13 cellular contexts compared by ENCODE assay signal in genomic region chr9:121322737-121323448, GRCh38. TPM values are rescaled to one million over a fixed set of nuclear protein-coding genes. Genes with fewer than 3 reads are reported as not detected.
DNase-seq lines count a peak whose midpoint lies in the region; ATAC-seq and TF ChIP-seq lines count a peak whose summit lies in the region.
"Had no signal": no experiment of that assay in that cellular context is flagged by ENCODE, and none has a peak within 500 bp of the region (broad histone marks: within the 10 kb centered on the region; RNA-seq: fewer than 3 reads in every experiment).

No MANE protein-coding gene starts in this region.

- H3K36me3 ChIP-seq in GM23248 (ENCODE audit: low read depth) (peaks cover 41% of the 10 kb centered on the region), SJSA1 (peaks cover 67% of the 10 kb centered on the region), gastroesophageal sphincter (peaks cover 0 to 98% of the 10 kb centered on the region in 2 donors)

- H3K4me2 ChIP-seq in GM23248 (ENCODE audit: unreplicated experiment), result peak overlapping the region; percentile 32

- peak overlapping the region; percentile 55 for H3K9ac ChIP-seq in GM23248

- no peak for TF ChIP-seq POLR2A in gastroesophageal sphincter (IDR thresholded peaks at IDR 0.05)

- H3F3A ChIP-seq in GM23248 (ENCODE audit: insufficient read depth), result peaks cover 38% of the 10 kb centered on the region

- H3K27me3 ChIP-seq in GM23248 (replicated peaks; ENCODE audit: insufficient read depth), result no peaks in the 10 kb centered on the region
- no peaks in the 10 kb centered on the region for H3K27me3 ChIP-seq in SJSA1 (replicated peaks)
- H3K27me3 ChIP-seq in gastroesophageal sphincter, result no peaks in the 10 kb centered on the region

- in situ Hi-C loops in GM23248 (cut with MboI), result loop anchor here (25.0 kb wide), 1 partner anchor 111 kb away; the partner anchor contains the start of gene RAB14

- no peak overlapping the region for H2AFZ ChIP-seq in GM23248

- TF ChIP-seq CTCF in gastroesophageal sphincter (IDR thresholded peaks at IDR 0.05), result no peak

- H3K9me3 ChIP-seq in GM23248 (ENCODE audit: low read depth), result no peaks in the 10 kb centered on the region
- H3K9me3 ChIP-seq in SJSA1 (replicated peaks), result no peaks in the 10 kb centered on the region
- H3K9me3 ChIP-seq in gastroesophageal sphincter, result no peaks in the 10 kb centered on the region

- H3K79me2 ChIP-seq in GM23248 (ENCODE audit: insufficient read depth), result no peaks in the 10 kb centered on the region

- peak overlapping the region; percentile 92 for H3K27ac ChIP-seq in GM23248
- H3K27ac ChIP-seq in SJSA1, result peak overlapping the region; percentile 92
- H3K27ac ChIP-seq in gastroesophageal sphincter, result peak overlapping the region; percentile 90 to 98 (median 94)
- H3K27ac ChIP-seq in skin epidermis, result peak overlapping the region in 18 of 21 experiments; percentile 24 to 93 (median 67)

- DNase-seq in GM23248 (no peak), SJSA1 (ENCODE audit: low read depth in 1 of 2, low spot score in 2 of 2) (no peak), A172 (ENCODE audit: low spot score) (no peak), dedifferentiated amniotic fluid mesenchymal stem cell (ENCODE audit: extremely low spot score) (no peak)
- DNase-seq in stimulated activated CD4-positive, alpha-beta T cell treated with anti-CD3 and anti-CD28 coated beads, Interleukin-4, amount 100 ng/mL, for 24 hours, result no peak
- DNase-seq: NCI-H1092 treated with DMSO at 0.1 percent for 48 hours; stimulated activated CD8-positive, alpha-beta memory T cell treated with anti-CD3 and anti-CD28 coated beads, Interleukin-4, amount 100 ng/mL, for 48 hours; T-helper 9 cell had no signal

- no peaks in the 10 kb centered on the region for H3K9me2 ChIP-seq in GM23248 (ENCODE audit: insufficient read depth)

- no peak overlapping the region for H3K4me3 ChIP-seq in GM23248
- no peak overlapping the region for H3K4me3 ChIP-seq in SJSA1
- H3K4me3 ChIP-seq in gastroesophageal sphincter, result no peak overlapping the region
- no peak overlapping the region for H3K4me3 ChIP-seq in skin epidermis
- H3K4me3 ChIP-seq: GM12878, lung had no signal

- H3K4me1 ChIP-seq in GM23248 (ENCODE audit: insufficient read depth) (peaks cover 33% of the 10 kb centered on the region), SJSA1 (replicated peaks) (peaks cover 61% of the 10 kb centered on the region), gastroesophageal sphincter (peaks cover 7 to 100% (median 72%) of the 10 kb centered on the region in 3 donors)

- WGBS in GM23248 (ENCODE audit: low coverage in 1 of 2, low lambda C conversion rate in 2 of 2, missing lambda C conversion rate in 2 of 2), 2 experiments, result 88 to 91% methylated on average over 10 of the region's 10 CpGs
- WGBS in gastroesophageal sphincter (ENCODE audit: low coverage in 1 of 2), 2 donors, result 70 to 82% methylated on average over 4 to 10 of the region's 10 CpGs

- H4K20me1 ChIP-seq in GM23248 (ENCODE audit: insufficient read depth), result no peaks in the 10 kb centered on the region

- no peak for TF ChIP-seq EP300 in gastroesophageal sphincter (IDR thresholded peaks at IDR 0.05)

- ATAC-seq in gastroesophageal sphincter (no peak), GM21423 (IDR thresholded peaks at IDR 0.05; ENCODE audit: unreplicated experiment) (no peak)
- ATAC-seq: GM12878 had no signal

RNA-seq across cellular contexts. Expression of gene STOM, which starts 47.2 kb away (rescaled TPM):
- 67.7 and 68.5 TPM in 2 replicates for total RNA-seq in GM23248 (2014; rRNA removed; shearing (Covaris generic))
- 58.0 and 61.9 TPM in 2 replicates for polyA plus RNA-seq in GM23248 (2016; fragmentation: Nextera tagmentation; extraction: Ambion mirVana)
- 192 and 200 TPM in 2 replicates for total RNA-seq in SJSA1 (2014; rRNA removed; shearing (Covaris generic))
- 100 to 1,000 TPM; 293 to 539 (median 457) TPM for total RNA-seq in gastroesophageal sphincter
- total RNA-seq in A172 (2014; rRNA removed; shearing (Covaris generic)), result 110 and 157 TPM in 2 replicates

RNA-seq across cellular contexts. Expression of gene GSN, which starts 54.9 kb away (rescaled TPM):
- total RNA-seq in GM23248 (2014; rRNA removed; shearing (Covaris generic)), result 387 and 393 TPM in 2 replicates
- polyA plus RNA-seq in GM23248 (2016; fragmentation: Nextera tagmentation; extraction: Ambion mirVana), result 258 and 265 TPM in 2 replicates
- 284 and 331 TPM in 2 replicates for total RNA-seq in SJSA1 (2014; rRNA removed; shearing (Covaris generic))
- 1,000 to 10,000 TPM; 2,362 to 3,466 (median 3,146) TPM for total RNA-seq in gastroesophageal sphincter
- total RNA-seq in A172 (2014; rRNA removed; shearing (Covaris generic)), result 162 and 164 TPM in 2 replicates
